In genomic region chr10:18094793-18095192, GRCh38 we compare ENCODE assay signal across 21 cellular contexts.
"Had no signal": no experiment of that assay in that cellular context is flagged by ENCODE, and none has a peak within 500 bp of the region (broad histone marks: within the 10 kb centered on the region; RNA-seq: fewer than 3 reads in every experiment).

No MANE protein-coding gene starts in this region.

- H3K4me2 ChIP-seq: hepatocyte, neural progenitor cell had no signal

- H3K79me2 ChIP-seq: hepatocyte had no signal

- H3K36me3 ChIP-seq: left ventricle myocardium inferior, lower lobe of right lung, neural progenitor cell, ovary, right atrium auricular region, sigmoid colon, suprapubic skin, thyroid gland, upper lobe of left lung, uterus had no signal

- DNase-seq: effector CD4-positive, alpha-beta T cell; foreskin melanocyte; head of caudate nucleus; kidney; left cardiac atrium; left ventricle myocardium inferior; lower lobe of right lung; midbrain; nucleus accumbens; ovary; sigmoid colon; stimulated activated naive CD8-positive, alpha-beta T cell treated with anti-CD3 and anti-CD28 coated beads, Interleukin-15, Interleukin-2, amounts not matched to agents 100 U/mL and 50 U/mL, for 24 hours; thyroid gland; upper lobe of left lung; uterus had no signal

- H3K9ac ChIP-seq: neural progenitor cell had no signal

- H2AFZ ChIP-seq: hepatocyte, neural progenitor cell had no signal

- H3K27ac ChIP-seq: coronary artery, hepatocyte, left ventricle myocardium inferior, lower lobe of right lung, neural progenitor cell, ovary, right atrium auricular region, sigmoid colon, skin epidermis, suprapubic skin, thyroid gland, upper lobe of left lung, uterus had no signal

- H3K4me1 ChIP-seq: lower lobe of right lung, right atrium auricular region, suprapubic skin, thyroid gland, upper lobe of left lung, uterus had no signal

- H3K4me3 ChIP-seq: coronary artery, hepatocyte, left ventricle myocardium inferior, lower lobe of right lung, neural progenitor cell, ovary, right atrium auricular region, sigmoid colon, skin epidermis, suprapubic skin, thyroid gland, upper lobe of left lung, uterus had no signal

- H3K9me3 ChIP-seq: left ventricle myocardium inferior, lower lobe of right lung, ovary, right atrium auricular region, sigmoid colon, suprapubic skin, thyroid gland, upper lobe of left lung, uterus had no signal

- H3K27me3 ChIP-seq: hepatocyte, neural progenitor cell, ovary, right atrium auricular region, sigmoid colon, suprapubic skin, thyroid gland, upper lobe of left lung, uterus had no signal
